Comparison of ENCODE assay signal across 16 cellular contexts in the genomic region with DNA sequence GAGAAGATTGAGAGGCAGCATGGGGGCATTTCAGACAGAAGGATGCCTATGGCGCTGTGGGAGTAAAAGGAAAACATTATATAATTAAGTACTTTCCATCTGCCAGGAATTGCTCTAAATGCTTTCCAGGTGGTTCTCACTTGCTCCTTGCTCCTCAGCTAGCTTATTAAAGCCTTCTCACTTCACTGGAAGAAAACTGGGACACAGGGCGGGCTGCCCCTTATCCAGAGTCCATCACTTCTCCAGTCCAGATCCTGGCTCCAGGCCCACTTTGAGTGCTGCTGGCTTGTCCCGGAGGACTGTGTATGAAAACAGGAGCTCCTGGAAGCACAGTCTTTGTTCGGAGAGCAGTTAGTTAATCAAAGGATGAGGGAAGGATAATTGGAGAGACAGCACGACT.
DNase-seq lines count a peak whose midpoint lies in the region; ATAC-seq and TF ChIP-seq lines count a peak whose summit lies in the region.
"Had no signal": no experiment of that assay in that cellular context is flagged by ENCODE, and none has a peak within 500 bp of the region (broad histone marks: within the 10 kb centered on the region; RNA-seq: fewer than 3 reads in every experiment).

No MANE protein-coding gene starts in this region.

- no peaks in the 10 kb centered on the region for H3F3A ChIP-seq in GM23338 (replicated peaks; ENCODE audit: low read depth)
- no peaks in the 10 kb centered on the region for H3F3A ChIP-seq in GM23248 (ENCODE audit: insufficient read depth)

- H3K9ac ChIP-seq in GM23248 = no peak overlapping the region
- H3K9ac ChIP-seq: BLaER1 treated with 17β-estradiol and CSF1 and Interleukin-3, amounts not matched to agents 10 nM and 100 nM had no signal

- H2AFZ ChIP-seq in GM23338 (peak overlapping the region; percentile 23; the same call in 1 of the 2 replicates), GM23248 (no peak overlapping the region)

- H3K4me3 ChIP-seq in GM23338 = no peak overlapping the region
- no peak overlapping the region for H3K4me3 ChIP-seq in GM23248
- H3K4me3 ChIP-seq: BLaER1 treated with 17β-estradiol and CSF1 and Interleukin-3, amounts not matched to agents 10 nM and 100 nM had no signal

- no peaks in the 10 kb centered on the region for H3K9me3 ChIP-seq in GM23248 (ENCODE audit: low read depth)
- H3K9me3 ChIP-seq: BLaER1 treated with 17β-estradiol and CSF1 and Interleukin-3, amounts not matched to agents 10 nM and 100 nM had no signal

- peaks cover 2% of the 10 kb centered on the region for H3K27me3 Mint-ChIP-seq in GM23338 (ENCODE audit: insufficient read depth, low read depth, poor library complexity)
- H3K27me3 Mint-ChIP-seq: CD4-positive, alpha-beta T cell had no signal

- H3K4me1 ChIP-seq in GM23338 (ENCODE audit: insufficient read depth) (no peaks in the 10 kb centered on the region), GM23248 (ENCODE audit: insufficient read depth) (no peaks in the 10 kb centered on the region)
- H3K4me1 ChIP-seq: BLaER1 treated with 17β-estradiol and CSF1 and Interleukin-3, amounts not matched to agents 10 nM and 100 nM had no signal

- 4% methylated on average over 5 of the region's 5 CpGs for WGBS in GM23248 (ENCODE audit: low coverage in 1 of 2, low lambda C conversion rate in 2 of 2, missing lambda C conversion rate in 2 of 2), 2 experiments

- H3K27me3 ChIP-seq in GM23338 (ENCODE audit: insufficient read depth) (no peaks in the 10 kb centered on the region), GM23248 (replicated peaks; ENCODE audit: insufficient read depth) (no peaks in the 10 kb centered on the region)
- H3K27me3 ChIP-seq: BLaER1 treated with 17β-estradiol and CSF1 and Interleukin-3, amounts not matched to agents 10 nM and 100 nM had no signal

- H3K27ac ChIP-seq in GM23338 (ENCODE audit: low read depth) (no peak overlapping the region), GM23248 (no peak overlapping the region)
- H3K27ac ChIP-seq: BLaER1 treated with 17β-estradiol and CSF1 and Interleukin-3, amounts not matched to agents 10 nM and 100 nM had no signal

- no peaks in the 10 kb centered on the region for H3K9me2 ChIP-seq in GM23338 (ENCODE audit: insufficient read depth)
- no peaks in the 10 kb centered on the region for H3K9me2 ChIP-seq in GM23248 (ENCODE audit: insufficient read depth)

- no peak for ATAC-seq in GM23338

- H3K79me2 ChIP-seq in GM23338 (replicated peaks; ENCODE audit: insufficient read depth) (no peaks in the 10 kb centered on the region), GM23248 (ENCODE audit: insufficient read depth) (no peaks in the 10 kb centered on the region)

- no peak overlapping the region for H3K4me3 Mint-ChIP-seq in GM23338
- H3K4me3 Mint-ChIP-seq: CD4-positive, alpha-beta T cell; HFFc6 had no signal

- in situ Hi-C loops in GM23248 (cut with MboI) = no loop called here

- no peaks in the 10 kb centered on the region for H3K9me3 Mint-ChIP-seq in GM23338

- no peaks in the 10 kb centered on the region for H3K4me1 Mint-ChIP-seq in GM23338

- no peak for TF ChIP-seq CTCF in GM23338 (conservative IDR thresholded peaks at IDR 0.05; ENCODE audit: low read depth in 2 of 2)

- H3K4me2 ChIP-seq in GM23338 (no peak overlapping the region), GM23248 (ENCODE audit: unreplicated experiment) (no peak overlapping the region)
- H3K4me2 ChIP-seq: BLaER1 treated with 17β-estradiol and CSF1 and Interleukin-3, amounts not matched to agents 10 nM and 100 nM had no signal

- H3K36me3 Mint-ChIP-seq in GM23338 (ENCODE audit: low read depth) = no peaks in the 10 kb centered on the region

- H3K27ac Mint-ChIP-seq in GM23338 = no peak overlapping the region
- H3K27ac Mint-ChIP-seq: CD4-positive, alpha-beta T cell; HFFc6 had no signal

- no peaks in the 10 kb centered on the region for H3K36me3 ChIP-seq in GM23338 (ENCODE audit: insufficient read depth)
- no peaks in the 10 kb centered on the region for H3K36me3 ChIP-seq in GM23248 (ENCODE audit: low read depth)
- H3K36me3 ChIP-seq: BLaER1 treated with 17β-estradiol and CSF1 and Interleukin-3, amounts not matched to agents 10 nM and 100 nM had no signal

- H4K20me1 ChIP-seq in GM23338 (replicated peaks; ENCODE audit: insufficient read depth) (no peaks in the 10 kb centered on the region), GM23248 (ENCODE audit: insufficient read depth) (no peaks in the 10 kb centered on the region)
- H4K20me1 ChIP-seq: BLaER1 treated with 17β-estradiol and CSF1 and Interleukin-3, amounts not matched to agents 10 nM and 100 nM had no signal

- DNase-seq in GM23338 (ENCODE audit: low spot score) (no peak), NCI-H2227 (lab: John Stamatoyannopoulos, UW; ENCODE audit: unreplicated experiment) (peak; percentile 45), NCI-H82 treated with DMSO at 0.1 percent for 48 hours (lab: John Stamatoyannopoulos, UW; ENCODE audit: unreplicated experiment) (peak; percentile 68), left kidney (ENCODE audit: low read depth, low spot score) (peak; percentile 35), nucleus accumbens (lab: John Stamatoyannopoulos, UW) (no peak), GM23248 (no peak), NCI-H1417 treated with DMSO at 0.1 percent for 48 hours (lab: John Stamatoyannopoulos, UW) (no peak), DMS153 treated with DMSO at 0.1 percent for 48 hours (lab: John Stamatoyannopoulos, UW; ENCODE audit: unreplicated experiment) (no peak)
- DNase-seq: 8988T; AML-193; CD4-positive, alpha-beta T cell; DMS53; GF-D8; HCEC 1CT; HFFc6 had no signal

TF ChIP-seq in GM23338, 12 proteins besides CTCF, POLR2A, EP300 and RAD21 (continues in another document):
- TF ChIP-seq JUNB (IDR thresholded peaks at IDR 0.05; ENCODE audit: unreplicated experiment) (no peak), EZH2 (IDR thresholded peaks at IDR 0.05; ENCODE audit: low read depth, unreplicated experiment) (no peak), CREB1 (CRISPR knock-in tag; IDR thresholded peaks at IDR 0.05; ENCODE audit: low read depth) (no peak), STAT1 (IDR thresholded peaks at IDR 0.05; ENCODE audit: unreplicated experiment) (no peak), NANOG (IDR thresholded peaks at IDR 0.05; ENCODE audit: borderline replicate concordance) (no peak), EZH2phosphoT487 (IDR thresholded peaks at IDR 0.05; ENCODE audit: unreplicated experiment) (no peak), POLR2AphosphoS5 (IDR thresholded peaks at IDR 0.05; ENCODE audit: low read depth) (no peak), ZNF331 (CRISPR knock-in tag; IDR thresholded peaks at IDR 0.05; ENCODE audit: low read depth) (no peak)
- TF ChIP-seq, protein P1, sequence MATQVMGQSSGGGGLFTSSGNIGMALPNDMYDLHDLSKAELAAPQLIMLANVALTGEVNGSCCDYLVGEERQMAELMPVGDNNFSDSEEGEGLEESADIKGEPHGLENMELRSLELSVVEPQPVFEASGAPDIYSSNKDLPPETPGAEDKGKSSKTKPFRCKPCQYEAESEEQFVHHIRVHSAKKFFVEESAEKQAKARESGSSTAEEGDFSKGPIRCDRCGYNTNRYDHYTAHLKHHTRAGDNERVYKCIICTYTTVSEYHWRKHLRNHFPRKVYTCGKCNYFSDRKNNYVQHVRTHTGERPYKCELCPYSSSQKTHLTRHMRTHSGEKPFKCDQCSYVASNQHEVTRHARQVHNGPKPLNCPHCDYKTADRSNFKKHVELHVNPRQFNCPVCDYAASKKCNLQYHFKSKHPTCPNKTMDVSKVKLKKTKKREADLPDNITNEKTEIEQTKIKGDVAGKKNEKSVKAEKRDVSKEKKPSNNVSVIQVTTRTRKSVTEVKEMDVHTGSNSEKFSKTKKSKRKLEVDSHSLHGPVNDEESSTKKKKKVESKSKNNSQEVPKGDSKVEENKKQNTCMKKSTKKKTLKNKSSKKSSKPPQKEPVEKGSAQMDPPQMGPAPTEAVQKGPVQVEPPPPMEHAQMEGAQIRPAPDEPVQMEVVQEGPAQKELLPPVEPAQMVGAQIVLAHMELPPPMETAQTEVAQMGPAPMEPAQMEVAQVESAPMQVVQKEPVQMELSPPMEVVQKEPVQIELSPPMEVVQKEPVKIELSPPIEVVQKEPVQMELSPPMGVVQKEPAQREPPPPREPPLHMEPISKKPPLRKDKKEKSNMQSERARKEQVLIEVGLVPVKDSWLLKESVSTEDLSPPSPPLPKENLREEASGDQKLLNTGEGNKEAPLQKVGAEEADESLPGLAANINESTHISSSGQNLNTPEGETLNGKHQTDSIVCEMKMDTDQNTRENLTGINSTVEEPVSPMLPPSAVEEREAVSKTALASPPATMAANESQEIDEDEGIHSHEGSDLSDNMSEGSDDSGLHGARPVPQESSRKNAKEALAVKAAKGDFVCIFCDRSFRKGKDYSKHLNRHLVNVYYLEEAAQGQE (IDR thresholded peaks at IDR 0.05; ENCODE audit: unreplicated experiment) = no peak
- TF ChIP-seq, protein P2, sequence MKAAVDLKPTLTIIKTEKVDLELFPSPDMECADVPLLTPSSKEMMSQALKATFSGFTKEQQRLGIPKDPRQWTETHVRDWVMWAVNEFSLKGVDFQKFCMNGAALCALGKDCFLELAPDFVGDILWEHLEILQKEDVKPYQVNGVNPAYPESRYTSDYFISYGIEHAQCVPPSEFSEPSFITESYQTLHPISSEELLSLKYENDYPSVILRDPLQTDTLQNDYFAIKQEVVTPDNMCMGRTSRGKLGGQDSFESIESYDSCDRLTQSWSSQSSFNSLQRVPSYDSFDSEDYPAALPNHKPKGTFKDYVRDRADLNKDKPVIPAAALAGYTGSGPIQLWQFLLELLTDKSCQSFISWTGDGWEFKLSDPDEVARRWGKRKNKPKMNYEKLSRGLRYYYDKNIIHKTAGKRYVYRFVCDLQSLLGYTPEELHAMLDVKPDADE (IDR thresholded peaks at IDR 0.05) = no peak

Comparison
In these comparisons a context has a peak if more than half of its experiments do, and no peak if none do; other contexts are left out.
1. DNase-seq: peak in NCI-H2227 (single experiment), NCI-H82 treated with DMSO at 0.1 percent for 48 hours (single experiment) and left kidney (single experiment); none in GM23338 (single experiment), nucleus accumbens (0 of 56), GM23248 (single experiment), NCI-H1417 treated with DMSO at 0.1 percent for 48 hours (single experiment) and DMS153 treated with DMSO at 0.1 percent for 48 hours (single experiment).